ENCODE assay signal across 34 cellular contexts in the genomic region with DNA sequence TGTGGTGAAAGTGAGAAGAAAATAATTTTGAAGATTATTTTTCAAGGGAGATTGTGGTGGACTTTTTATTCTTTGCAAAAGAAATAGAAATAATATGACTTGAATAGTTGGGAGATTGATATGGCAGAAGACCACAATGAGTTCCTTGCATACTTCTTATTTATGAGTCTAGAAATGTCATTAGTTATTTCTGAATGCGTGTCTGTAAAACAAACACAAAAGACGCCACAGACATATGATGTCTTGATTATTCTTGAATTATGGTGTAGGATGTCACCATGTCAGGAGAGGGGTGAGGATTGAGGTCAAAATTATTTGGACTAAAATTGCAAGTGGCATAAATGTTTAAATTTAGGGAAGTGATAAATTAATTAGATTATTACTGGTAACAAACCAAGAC.
"Had no signal": no experiment of that assay in that cellular context is flagged by ENCODE, and none has a peak within 500 bp of the region (broad histone marks: within the 10 kb centered on the region; RNA-seq: fewer than 3 reads in every experiment).

No MANE protein-coding gene starts in this region.

- H3K4me3 ChIP-seq: MG63 had no signal

- H3K27me3 ChIP-seq: MG63 had no signal

- H3K36me3 ChIP-seq: MG63 had no signal

- DNase-seq: Karpas-422, Kasumi-1, MG63, MM.1S, MV-4-11, NCI-H1048, NCI-H1092, NCI-H1092 treated with DMSO at 0.1 percent for 48 hours, NCI-H1105, NCI-H1105 treated with DMSO at 0.1 percent for 48 hours, NCI-H1417, NCI-H1417 treated with DMSO at 0.1 percent for 48 hours, NCI-H1436, NCI-H1436 treated with DMSO at 0.1 percent for 48 hours, NCI-H146, NCI-H1694, NCI-H1694 treated with DMSO at 0.1 percent for 48 hours, NCI-H187, NCI-H187 treated with DMSO at 0.1 percent for 48 hours, NCI-H1930, NCI-H2029, NCI-H2029 treated with DMSO at 0.1 percent for 48 hours, NCI-H2081, NCI-H2081 treated with DMSO at 0.1 percent for 48 hours, NCI-H2107, NCI-H2171, NCI-H2171 treated with DMSO at 0.1 percent for 48 hours, NCI-H2227 treated with DMSO at 0.1 percent for 48 hours, NCI-H226, NCI-H345, NCI-H446, NCI-H446 treated with DMSO at 0.1 percent for 48 hours, NCI-H510A, NCI-H510A treated with DMSO at 0.1 percent for 48 hours had no signal

- H3K9me3 ChIP-seq: MG63 had no signal
